Comparison of ENCODE assay signal across 9 cellular contexts in the genomic region with DNA sequence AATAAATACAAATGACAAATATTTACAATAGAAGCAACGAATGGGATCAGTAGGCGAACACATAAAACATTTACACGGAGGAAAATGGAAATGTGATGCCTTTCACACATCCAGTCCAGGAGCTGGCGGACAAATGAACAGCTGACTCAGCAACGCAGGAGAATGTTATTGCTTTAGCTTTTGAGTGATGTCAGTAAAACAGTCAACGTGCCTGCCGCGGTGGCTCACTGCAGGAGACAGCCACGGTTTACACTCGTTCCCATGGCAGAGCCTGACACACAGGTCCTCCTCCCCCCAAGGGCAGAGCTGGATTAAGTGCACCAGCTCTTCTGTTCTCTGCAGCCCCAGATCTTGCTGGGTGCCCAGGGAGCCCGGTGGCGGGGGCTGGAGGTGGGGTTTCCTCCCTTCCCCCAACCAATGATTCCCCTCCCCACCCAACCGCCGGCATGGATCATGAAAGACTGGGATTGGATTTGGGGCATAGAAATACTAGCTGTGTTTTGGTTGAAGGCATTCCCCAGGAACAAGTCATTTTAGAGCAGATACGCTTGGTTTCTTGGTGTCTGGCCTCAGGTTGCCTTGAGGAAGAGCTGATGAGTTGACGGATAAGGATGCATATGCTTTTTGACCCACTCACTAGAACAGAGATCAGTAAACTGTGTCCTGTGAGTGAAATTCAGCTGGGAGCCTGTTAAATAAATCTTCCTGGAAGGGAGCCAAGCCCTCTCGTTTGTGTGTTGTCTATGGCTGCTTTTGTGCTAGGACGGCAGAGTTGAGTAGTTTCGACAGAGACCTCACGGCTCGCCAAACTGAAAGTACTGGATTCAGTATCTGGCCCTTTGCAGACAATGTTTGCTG. TPM values are rescaled to one million over a fixed set of nuclear protein-coding genes. Genes with fewer than 3 reads are reported as not detected.
DNase-seq lines count a peak whose midpoint lies in the region; ATAC-seq and TF ChIP-seq lines count a peak whose summit lies in the region.
"Had no signal": no experiment of that assay in that cellular context is flagged by ENCODE, and none has a peak within 500 bp of the region (broad histone marks: within the 10 kb centered on the region; RNA-seq: fewer than 3 reads in every experiment).

No MANE protein-coding gene starts in this region.

- H3K4ac ChIP-seq in H9 (ENCODE audit: low read depth, low read length), result no peak overlapping the region

- H4K5ac ChIP-seq in H9 (ENCODE audit: insufficient read length, low read depth, low read length), result no peak overlapping the region

- no peaks in the 10 kb centered on the region for H3K79me2 ChIP-seq in H9 (ENCODE audit: insufficient read depth, low read length)

- no peak overlapping the region for H3K14ac ChIP-seq in H9 (ENCODE audit: insufficient read depth, low read length)

- POLR2A ChIA-PET in RWPE1 (lab: Yijun Ruan, JAX; ENCODE audit: low non-redundant PET), result interaction anchor here (0.7 to 1.4 kb wide), 2 partner anchors 13 to 14 kb away, joined by 4 to 5 read pairs; partner anchors contain the start of gene STC2

- no peaks in the 10 kb centered on the region for H3K79me1 ChIP-seq in H9 (ENCODE audit: insufficient read depth, low read depth, low read length, poor library complexity, severe bottlenecking)

- no peak overlapping the region for H3K4me3 Mint-ChIP-seq in H9

- H2AK5ac ChIP-seq in H9 (ENCODE audit: insufficient read length, low read length), result no peak overlapping the region

- TF ChIP-seq CTCF in H9 (conservative IDR thresholded peaks at IDR 0.05) (no peak), RWPE1 (conservative IDR thresholded peaks at IDR 0.05; ENCODE audit: low read depth) (no peak)

- DNase-seq in H9 (no peak), RWPE1 (ENCODE audit: low spot score) (peak; percentile 57), Right ventricle myocardium superior (no peak), skeletal muscle cell (ENCODE audit: low read depth) (peak; percentile 85), NK-92 (lab: John Stamatoyannopoulos, UW; ENCODE audit: unreplicated experiment) (no peak), germinal center (ENCODE audit: low spot score) (no peak), T-helper 1 cell (no peak)

- CTCF ChIA-PET in RWPE1 (lab: Yijun Ruan, JAX), result interaction anchor here (0.6 to 0.7 kb wide), 4 partner anchors 13 to 1374 kb away, joined by 3 read pairs; partner anchors contain the start of gene STC2

- H4K8ac ChIP-seq in H9 (replicated peaks; ENCODE audit: insufficient read length, low read depth, low read length), result no peak overlapping the region

- H3K4me1 ChIP-seq in H9 (ENCODE audit: insufficient read depth, low read length), result no peaks in the 10 kb centered on the region; the same call in 1 of the 2 replicates

- peaks cover 8% of the 10 kb centered on the region for H3K27me3 Mint-ChIP-seq in H9 (ENCODE audit: low read depth)

- no peaks in the 10 kb centered on the region for H3K9me3 ChIP-seq in H9 (ENCODE audit: control insufficient read depth, low read depth, low read length)
- H3K9me3 ChIP-seq: ascending aorta had no signal

- no CpG with 5 or more reads among the region's 21 CpGs for WGBS in H9 (ENCODE audit: extremely low coverage, insufficient read length, low lambda C conversion rate)

- H4K91ac ChIP-seq in H9 (ENCODE audit: insufficient read length, low read depth, low read length), result no peak overlapping the region

- H3K27ac Mint-ChIP-seq in H9, result peak overlapping the region in 2 of 3 experiments; percentile 68 to 74; a peak in 5 of 7 replicates

- no peak overlapping the region for H3T11ph ChIP-seq in H9 (ENCODE audit: low read length)

- H2AFZ ChIP-seq in H9 (ENCODE audit: low read length), result no peak overlapping the region

- no peaks in the 10 kb centered on the region; a peak in 1 of 5 replicates for H3K9me3 Mint-ChIP-seq in H9

- no peaks in the 10 kb centered on the region for H3K27me3 ChIP-seq in H9 (ENCODE audit: insufficient read depth, low read length)
- H3K27me3 ChIP-seq: ascending aorta had no signal

- no peak overlapping the region for H3K9ac ChIP-seq in H9 (ENCODE audit: extremely low read depth, insufficient read length, low read length)

- H3K23me2 ChIP-seq in H9 (ENCODE audit: insufficient read length, low read depth, low read length, poor library complexity, severe bottlenecking), result no peaks in the 10 kb centered on the region

- H3K4me1 Mint-ChIP-seq in H9, result peaks cover 30 to 40% of the 10 kb centered on the region in 2 experiments

- H3K4me3 ChIP-seq in skeletal muscle cell (ENCODE audit: low read depth, low read length), result no peak overlapping the region

- H2BK120ac ChIP-seq in H9 (ENCODE audit: low read depth, low read length, poor library complexity, severe bottlenecking), result no peak overlapping the region

- intact Hi-C loops in Right ventricle myocardium superior (cut with DNase I), result no loop called here

- H3K23ac ChIP-seq in H9 (ENCODE audit: insufficient read length, low read depth, low read length), result no peak overlapping the region

- H4K20me1 ChIP-seq in H9 (ENCODE audit: control insufficient read depth, insufficient read depth, insufficient read length), result no peaks in the 10 kb centered on the region

- peaks cover 32 to 54% (median 43%) of the 10 kb centered on the region in 3 experiments; a peak in 6 of 7 replicates for H3K36me3 Mint-ChIP-seq in H9 (ENCODE audit: insufficient read depth in 1 of 3, low read depth in 3 of 3)

- no peak overlapping the region for H3K56ac ChIP-seq in H9 (ENCODE audit: insufficient read length, low read depth, low read length)

- no peak overlapping the region for H3K4me2 ChIP-seq in H9 (ENCODE audit: insufficient read depth, insufficient read length, low read length)

- no peak overlapping the region for H2BK12ac ChIP-seq in H9 (ENCODE audit: insufficient read length, low read depth, low read length)

- peak; percentile 38 for ATAC-seq in Right ventricle myocardium superior (ENCODE audit: poor library complexity)
- ATAC-seq in GM18861 (IDR thresholded peaks at IDR 0.05; ENCODE audit: unreplicated experiment), result no peak

- no peak overlapping the region for H2BK20ac ChIP-seq in H9 (ENCODE audit: low read depth, low read length, poor library complexity, severe bottlenecking)

- H3K27ac ChIP-seq in H9 (ENCODE audit: insufficient read length, low read depth, low read length) (no peak overlapping the region), RWPE1 (no peak overlapping the region)
- H3K27ac ChIP-seq: ascending aorta had no signal

- peak overlapping the region; percentile 40 for H3K18ac ChIP-seq in H9 (ENCODE audit: insufficient read length, low read depth, low read length)

- H2BK5ac ChIP-seq in H9 (ENCODE audit: insufficient read length, low read length), result no peak overlapping the region

- no peak overlapping the region for H2BK15ac ChIP-seq in H9 (ENCODE audit: low read depth, low read length)

RNA-seq across cellular contexts. Expression of gene STC2, which starts 12.5 kb away (rescaled TPM):
- total RNA-seq in H9 (2021) (73.5 and 77.7 TPM in 2 replicates), Right ventricle myocardium superior (9.6 TPM)

Comparison
In these comparisons a context has a peak if more than half of its experiments do, and no peak if none do; other contexts are left out.
1. DNase-seq: peak in RWPE1 (single experiment) and skeletal muscle cell (single experiment); none in H9 (single experiment), Right ventricle myocardium superior (single experiment), NK-92 (single experiment), germinal center (single experiment) and T-helper 1 cell (0 of 5).